17 cellular contexts compared by ENCODE assay signal in the genomic region with DNA sequence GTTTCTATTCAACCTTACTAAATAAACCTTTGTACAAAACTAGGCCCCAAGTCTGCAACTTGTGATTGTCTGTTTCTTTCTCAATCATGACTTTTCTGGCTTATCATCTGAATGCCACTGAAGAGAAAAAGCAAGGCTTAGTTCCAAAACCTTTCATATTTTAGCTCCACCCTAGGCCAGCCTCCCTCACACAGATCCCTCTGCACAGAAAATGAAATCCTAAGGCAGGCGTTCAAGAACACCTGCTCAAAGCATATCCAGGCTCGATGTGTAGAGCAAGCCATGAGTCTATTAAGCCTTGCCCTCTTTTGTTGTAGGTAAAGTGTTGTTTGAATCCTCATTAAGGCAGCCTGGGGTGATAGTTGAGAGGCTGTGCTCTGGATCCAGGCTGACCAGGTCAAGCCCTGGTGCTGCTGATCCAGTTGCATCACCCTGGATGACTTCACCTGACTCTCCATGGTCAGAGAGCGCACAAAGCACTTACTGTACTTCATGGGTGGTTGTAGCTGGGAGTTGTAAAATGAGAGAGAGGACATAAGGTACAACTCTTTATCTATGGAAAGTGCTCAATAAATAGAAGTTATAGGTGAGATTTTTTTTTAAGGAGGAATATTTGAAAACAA. TPM values are rescaled to one million over a fixed set of nuclear protein-coding genes. Genes with fewer than 3 reads are reported as not detected.
A peak's percentile ranks its signal among the peaks of the same experiment; 100 is the strongest.
DNase-seq lines count a peak whose midpoint lies in the region; ATAC-seq, FAIRE-seq and TF ChIP-seq lines count a peak whose summit lies in the region.
"Had no signal": no experiment of that assay in that cellular context is flagged by ENCODE, and none has a peak within 500 bp of the region (broad histone marks: within the 10 kb centered on the region; RNA-seq: fewer than 3 reads in every experiment).

No MANE protein-coding gene starts in this region.

- H3K9me3 ChIP-seq in HepG2 (ENCODE audit: low read length) (no peaks in the 10 kb centered on the region), parathyroid adenoma (ENCODE audit: control insufficient read depth, low read length) (no peaks in the 10 kb centered on the region)
- H3K9me3 ChIP-seq in CD4-positive, alpha-beta T cell (ENCODE audit: control insufficient read depth, low read length): no peaks in the 10 kb centered on the region

- intact Hi-C loops in HepG2 (cut with micrococcal nuclease; ENCODE audit: unreplicated experiment): loop anchor here (2.0 kb wide), 1 partner anchor 23 kb away; no protein-coding TSS in a partner anchor
- intact Hi-C loops in CD4-positive, alpha-beta T cell (cut with DNase I, micrococcal nuclease): no loop called here

- no peak for TF ChIP-seq RAD21 in HepG2 (CRISPR knock-in tag; IDR thresholded peaks at IDR 0.05)

- no peaks in the 10 kb centered on the region for H3K36me3 Mint-ChIP-seq in CD4-positive, alpha-beta T cell (ENCODE audit: low read depth)
- H3K36me3 Mint-ChIP-seq: CD8-positive, alpha-beta T cell had no signal

- H2AFZ ChIP-seq in HepG2 (ENCODE audit: low read length) (peak overlapping the region; percentile 55), parathyroid adenoma (peak overlapping the region; percentile 60)

- TF ChIP-seq POLR2A in HepG2 (IDR thresholded peaks at IDR 0.05; ENCODE audit: insufficient read depth in 1 of 2, low read depth in 2 of 2, low read length in 2 of 2): no peak

- ATAC-seq in HepG2 (peak; percentile 98), GM18907 (IDR thresholded peaks at IDR 0.05; ENCODE audit: unreplicated experiment) (no peak)
- ATAC-seq in CD4-positive, alpha-beta T cell (ENCODE audit: poor library complexity): no peak
- ATAC-seq: CD8-positive, alpha-beta T cell; HCT116 had no signal

- in situ Hi-C loops in SK-MEL-5 (cut with HindIII; ENCODE audit: low pct_unique_long_range_greater_than_20kb, low sequenced_read_pairs): no loop called here
- in situ Hi-C loops in HepG2 (cut with HindIII; ENCODE audit: extremely low pct_ligation_motif_present, low pct_unique_long_range_greater_than_20kb): no loop called here

- H3K36me3 ChIP-seq in HepG2 (replicated peaks in 1 of 2; ENCODE audit: control insufficient read depth in 1 of 2, insufficient read depth in 2 of 2, low read length in 2 of 2) (no peaks in the 10 kb centered on the region), parathyroid adenoma (ENCODE audit: control insufficient read depth, insufficient read depth, low read length) (no peaks in the 10 kb centered on the region)

- H3K27me3 ChIP-seq in HepG2 (ENCODE audit: control insufficient read depth in 1 of 2, insufficient read depth in 2 of 2, low read length in 2 of 2) (no peaks in the 10 kb centered on the region), parathyroid adenoma (ENCODE audit: control insufficient read depth, insufficient read depth, low read length) (no peaks in the 10 kb centered on the region)
- no peaks in the 10 kb centered on the region for H3K27me3 ChIP-seq in CD4-positive, alpha-beta T cell (ENCODE audit: control insufficient read depth, insufficient read depth, low read length)

- no peaks in the 10 kb centered on the region for H4K20me1 ChIP-seq in HepG2 (ENCODE audit: insufficient read depth, low read length)

- H3K4me3 Mint-ChIP-seq in CD4-positive, alpha-beta T cell: no peak overlapping the region
- H3K4me3 Mint-ChIP-seq: CD8-positive, alpha-beta T cell had no signal

- H3K4me1 ChIP-seq in HepG2 (ENCODE audit: insufficient read depth, low read length) (peaks cover 19% of the 10 kb centered on the region), parathyroid adenoma (peaks cover 2% of the 10 kb centered on the region)

- H3K4me2 ChIP-seq in HepG2 (ENCODE audit: low read depth, low read length): peak overlapping the region; percentile 56
- no peak overlapping the region for H3K4me2 ChIP-seq in parathyroid adenoma (ENCODE audit: low read length)

- BruUV-seq in HepG2 (replicated peaks; lab: Mats Ljungman, UMichigan): no TSS peak

- no peak overlapping the region for H3K27ac Mint-ChIP-seq in CD4-positive, alpha-beta T cell
- H3K27ac Mint-ChIP-seq: CD8-positive, alpha-beta T cell had no signal

- TF ChIP-seq EP300 in HepG2 (IDR thresholded peaks at IDR 0.05; ENCODE audit: low read depth in 2 of 2, low read length in 2 of 2) (no peak), HepG2 (CRISPR knock-in tag; IDR thresholded peaks at IDR 0.05; ENCODE audit: borderline replicate concordance) (no peak)

- H3K27ac ChIP-seq in HepG2 (ENCODE audit: extremely low read length, insufficient read depth, low read length) (peak overlapping the region; percentile 63), parathyroid adenoma (peak overlapping the region; percentile 53)
- H3K27ac ChIP-seq in CD4-positive, alpha-beta T cell (ENCODE audit: low read depth, low read length): no peak overlapping the region
- H3K27ac ChIP-seq: RWPE1 had no signal

- H3K9ac ChIP-seq in HepG2 (ENCODE audit: insufficient read depth, low read depth, low read length) (peak overlapping the region; percentile 47), parathyroid adenoma (no peak overlapping the region)

- peak overlapping the region in 1 of 3 experiments; percentile 8; a peak in 1 of 6 replicates for H3K4me3 ChIP-seq in HepG2 (replicated peaks in 1 of 3; ENCODE audit: insufficient read depth in 1 of 3, low read depth in 2 of 3, low read length in 3 of 3)
- H3K4me3 ChIP-seq in parathyroid adenoma (ENCODE audit: low read depth, low read length): no peak overlapping the region

- FAIRE-seq in HepG2 (lab: Jason Lieb, UNC): peak; percentile 78

- peak; percentile 60 for DNase-seq in NCI-H2107 treated with DMSO at 0.1 percent for 48 hours (lab: John Stamatoyannopoulos, UW; ENCODE audit: unreplicated experiment)
- DNase-seq in NCI-H2107 (lab: John Stamatoyannopoulos, UW): no peak
- peak; percentile 28 for DNase-seq in SK-MEL-5 (ENCODE audit: low read depth, low spot score)
- peak; percentile 78 for DNase-seq in HepG2 (ENCODE audit: low spot score)
- DNase-seq in hepatic stellate cell (ENCODE audit: low spot score): no peak
- DNase-seq in CD4-positive, alpha-beta T cell: no peak
- DNase-seq: CD8-positive, alpha-beta T cell; NCI-H2029; NCI-H446; NCI-H748 treated with DMSO at 0.1 percent for 48 hours; OCI-M1 had no signal

- peaks cover under 1% of the 10 kb centered on the region for H3K4me1 Mint-ChIP-seq in CD4-positive, alpha-beta T cell (ENCODE audit: low read depth)

- POLR2A ChIA-PET in HepG2 (lab: Yijun Ruan, JAX): interaction anchor here (0.9 to 1.3 kb wide), 2 partner anchors 23 to 38 kb away, joined by 3 to 7 read pairs; partner anchors contain the start of gene FYB2
- POLR2A ChIA-PET in CD4-positive, alpha-beta T cell (lab: Charles Lee): interaction anchor here (0.7 kb wide), 1 partner anchor 37 kb away, joined by 3 read pairs; no protein-coding TSS in a partner anchor

- H3K9me3 Mint-ChIP-seq in CD4-positive, alpha-beta T cell: no peaks in the 10 kb centered on the region
- H3K9me3 Mint-ChIP-seq: CD8-positive, alpha-beta T cell had no signal

- H3K79me2 ChIP-seq in HepG2 (ENCODE audit: insufficient read depth, low read length): no peaks in the 10 kb centered on the region
- no peaks in the 10 kb centered on the region for H3K79me2 ChIP-seq in parathyroid adenoma

- WGBS in HepG2 (ENCODE audit: low lambda C conversion rate): 31% methylated on average over 3 of the region's 3 CpGs

- CTCF ChIA-PET in HepG2 (lab: Yijun Ruan, JAX; ENCODE audit: low intra/inter-chr PET ratio, low total read pairs): no interaction called here
- CTCF ChIA-PET in CD4-positive, alpha-beta T cell (lab: Charles Lee): interaction anchor here (1.3 kb wide), 1 partner anchor 11 kb away, joined by 3 read pairs; no protein-coding TSS in a partner anchor

- H3K27me3 Mint-ChIP-seq in CD4-positive, alpha-beta T cell: no peaks in the 10 kb centered on the region

- TF ChIP-seq CTCF in HepG2 (CRISPR knock-in tag; IDR thresholded peaks at IDR 0.05) (no peak), parathyroid adenoma (IDR thresholded peaks at IDR 0.05) (no peak)
- no peak for TF ChIP-seq CTCF in CD4-positive, alpha-beta T cell (IDR thresholded peaks at IDR 0.05)

TF ChIP-seq in HepG2, 621 proteins besides CTCF, POLR2A, EP300 and RAD21 (continues in another document):
- TF ChIP-seq ZNF331 (CRISPR knock-in tag; IDR thresholded peaks at IDR 0.05) (peak; percentile 71; the same call in 1 of the 2 replicates), BATF2 (CRISPR knock-in tag; IDR thresholded peaks at IDR 0.05) (no peak)

RNA-seq across cellular contexts. Expression of gene FYB2, which starts 39.0 kb away (rescaled TPM):
- total RNA-seq in SK-MEL-5 (2014; rRNA removed; shearing (Covaris generic)): not detected in 2 replicates
- polyA plus RNA-seq in SK-MEL-5 (2015; cell fraction: cytosol; rRNA removed): not detected in 2 replicates
- polyA plus RNA-seq in SK-MEL-5 (2015; cell fraction: nucleus; rRNA removed): 0.31 TPM in 1 of 2 replicates, not detected in the other
- total RNA-seq in HepG2 (2016; rRNA removed; fragmentation: Illumina TruSeq; extraction: Trizol): 1.4 and 2.7 TPM in 2 replicates
- 1.7 and 2.4 TPM in 2 replicates for total RNA-seq in HepG2 (2016; cell fraction: cytosol; rRNA removed; fragmentation: Illumina TruSeq; extraction: Trizol; ENCODE audit: low read depth)
- 1.5 and 3.1 TPM in 2 replicates for total RNA-seq in HepG2 (2016; cell fraction: insoluble cytoplasmic fraction; rRNA removed; fragmentation: Illumina TruSeq; extraction: Trizol)
- total RNA-seq in HepG2 (2016; cell fraction: membrane; rRNA removed; fragmentation: Illumina TruSeq; extraction: Trizol): 1.2 and 2.0 TPM in 2 replicates
- 11.1 and 11.4 TPM in 2 replicates for total RNA-seq in HepG2 (2016; cell fraction: nucleus; rRNA removed; fragmentation: Illumina TruSeq; extraction: Trizol)
- 0.97 and 1.2 TPM in 2 replicates for polyA plus RNA-seq in HepG2 (2011; rRNA removed)
- polyA plus RNA-seq in HepG2 (2011; cell fraction: cytosol; rRNA removed): 0.26 and 0.27 TPM in 2 replicates
- polyA plus RNA-seq in HepG2 (2011; cell fraction: nucleus; rRNA removed): 2.6 and 2.8 TPM in 2 replicates
- polyA plus RNA-seq in HepG2 (2012): 1.1 and 3.2 TPM in 2 replicates
- 0.27 and 0.46 TPM in 2 replicates for polyA plus RNA-seq in HepG2 (2016; cell fraction: cytosol; fragmentation: Illumina TruSeq; extraction: Trizol; ENCODE audit: low read depth)
- polyA plus RNA-seq in HepG2 (2016; cell fraction: insoluble cytoplasmic fraction; fragmentation: Illumina TruSeq; extraction: Trizol; ENCODE audit: low read depth): 1.7 and 2.0 TPM in 2 replicates
- 0.68 and 0.72 TPM in 2 replicates for polyA plus RNA-seq in HepG2 (2016; cell fraction: membrane; fragmentation: Illumina TruSeq; extraction: Trizol; ENCODE audit: low read depth)
- polyA plus RNA-seq in HepG2 (2016; cell fraction: nucleus; fragmentation: Illumina TruSeq; extraction: Trizol; ENCODE audit: insufficient read depth, low read depth): 20.1 and 21.0 TPM in 2 replicates
- 0.46 TPM in 1 of 2 replicates, not detected in the other for polyA minus RNA-seq in HepG2 (2011; rRNA and poly(A)+ RNA removed; ENCODE audit: low replicate concordance)
- polyA minus RNA-seq in HepG2 (2011; cell fraction: cytosol; rRNA and poly(A)+ RNA removed): not detected in 2 replicates
- polyA minus RNA-seq in HepG2 (2011; cell fraction: nucleus; rRNA and poly(A)+ RNA removed): 4.2 and 6.5 TPM in 2 replicates
- not detected for total RNA-seq in CD4-positive, alpha-beta T cell
- total RNA-seq: CD8-positive, alpha-beta T cell; HT1080 had no signal
- polyA plus RNA-seq: BJ had no signal

Comparison
In these comparisons a context has a peak if more than half of its experiments do, and no peak if none do; other contexts are left out.
1. DNase-seq: peak in NCI-H2107 treated with DMSO at 0.1 percent for 48 hours (single experiment), SK-MEL-5 (single experiment) and HepG2 (single experiment); none in NCI-H2107 (single experiment), hepatic stellate cell (single experiment) and CD4-positive, alpha-beta T cell (0 of 10).